In genomic region chr9:126859111-126859510, GRCh38 we compare ENCODE assay signal across 1 cellular context.
A peak's percentile ranks its signal among the peaks of the same experiment; 100 is the strongest.
TF ChIP-seq lines count a peak whose summit lies in the region.

No MANE protein-coding gene starts in this region.

TF ChIP-seq in K562, 482 proteins besides CTCF, POLR2A, EP300 and RAD21:
- TF ChIP-seq CBX3 (IDR thresholded peaks at IDR 0.05; ENCODE audit: borderline replicate concordance in 1 of 2, low read length in 2 of 2) (peak in 1 of 2 experiments; percentile 38; a peak in 1 of 3 replicates), ETV6 (IDR thresholded peaks at IDR 0.05; ENCODE audit: borderline replicate concordance in 1 of 2, low read depth in 2 of 2, low read length in 1 of 2) (no peak), ETV6 (CRISPR knock-in tag; IDR thresholded peaks at IDR 0.05; ENCODE audit: borderline replicate concordance) (no peak), HDGF (IDR thresholded peaks at IDR 0.05) (0 out of 2 replicates have a peak, but pooled peaks have one; percentile 41), KDM1A (IDR thresholded peaks at IDR 0.05) (peak; percentile 75 to 84), ZNF444 (CRISPR knock-in tag; IDR thresholded peaks at IDR 0.05) (no peak), RNF219 (CRISPR knock-in tag; IDR thresholded peaks at IDR 0.05) (no peak), AFF4 (CRISPR knock-in tag; IDR thresholded peaks at IDR 0.05) (no peak), ZMIZ1 (IDR thresholded peaks at IDR 0.05; ENCODE audit: low read depth in 2 of 2, low read length in 2 of 2) (no peak), MCM5 (IDR thresholded peaks at IDR 0.05; ENCODE audit: low read depth) (no peak), CBX5 (IDR thresholded peaks at IDR 0.05; ENCODE audit: borderline replicate concordance, low read depth) (no peak), TSC22D4 (tag; IDR thresholded peaks at IDR 0.05) (no peak), RCOR1 (IDR thresholded peaks at IDR 0.05; ENCODE audit: borderline replicate concordance in 1 of 2, low read depth in 2 of 2, low read length in 2 of 2) (peak; percentile 11 to 30; a peak in 1 of 4 replicates), KAT7 (CRISPR knock-in tag; IDR thresholded peaks at IDR 0.05; ENCODE audit: borderline replicate concordance) (no peak), HDAC2 (IDR thresholded peaks at IDR 0.05) (peak; percentile 63; the same call in 1 of the 2 replicates), CHD4 (IDR thresholded peaks at IDR 0.05; ENCODE audit: insufficient read depth, insufficient replicate concordance, low read depth, low read length, poor library complexity, severe bottlenecking) (peak; percentile 81), ZEB2 (IDR thresholded peaks at IDR 0.05) (no peak), ZNF197 (CRISPR knock-in tag; IDR thresholded peaks at IDR 0.05; ENCODE audit: low read depth) (no peak), NFIX (CRISPR knock-in tag; IDR thresholded peaks at IDR 0.05; ENCODE audit: low read depth) (no peak), LCOR (CRISPR knock-in tag; IDR thresholded peaks at IDR 0.05) (no peak), ZNF324 (CRISPR knock-in tag; IDR thresholded peaks at IDR 0.05) (no peak), RBM25 (IDR thresholded peaks at IDR 0.05; ENCODE audit: low read depth, low read length, severe bottlenecking) (peak; percentile 97), NCOA4 (IDR thresholded peaks at IDR 0.05; ENCODE audit: partially characterized antibody) (no peak), IFI16 (CRISPR knock-in tag; IDR thresholded peaks at IDR 0.05) (no peak), HOMEZ (CRISPR knock-in tag; IDR thresholded peaks at IDR 0.05) (no peak), PTBP1 (IDR thresholded peaks at IDR 0.05; ENCODE audit: low read depth, low read length) (0 out of 2 replicates have a peak, but pooled peaks have one; percentile 53), ZNF740 (CRISPR knock-in tag; IDR thresholded peaks at IDR 0.05) (no peak), ZNF740 (tag; IDR thresholded peaks at IDR 0.05) (no peak), U2AF2 (optimal IDR thresholded peaks at IDR 0.05; ENCODE audit: low read depth, low read length) (no peak), ZNF668 (CRISPR knock-in tag; IDR thresholded peaks at IDR 0.05) (no peak), SREBF2 (CRISPR knock-in tag; IDR thresholded peaks at IDR 0.05) (no peak), POLR2H (tag; IDR thresholded peaks at IDR 0.05; ENCODE audit: low read depth) (no peak), KLF16 (IDR thresholded peaks at IDR 0.05) (no peak), BCOR (IDR thresholded peaks at IDR 0.05) (peak; percentile 95), HDAC8 (tag; IDR thresholded peaks at IDR 0.05) (no peak), CHAMP1 (IDR thresholded peaks at IDR 0.05) (no peak), HMG20A (CRISPR knock-in tag; conservative IDR thresholded peaks at IDR 0.05) (no peak), KDM4B (IDR thresholded peaks at IDR 0.05; ENCODE audit: borderline replicate concordance in 2 of 2, low read depth in 1 of 2) (no peak), HIVEP1 (CRISPR knock-in tag; IDR thresholded peaks at IDR 0.05) (no peak), TGIF2 (CRISPR knock-in tag; IDR thresholded peaks at IDR 0.05) (no peak), YBX1 (IDR thresholded peaks at IDR 0.05) (no peak), SMARCA5 (IDR thresholded peaks at IDR 0.05) (peak; percentile 75), ZFP36 (IDR thresholded peaks at IDR 0.05; ENCODE audit: low read depth, low read length, partially characterized antibody) (peak; percentile 84), PHF20 (IDR thresholded peaks at IDR 0.05; ENCODE audit: partially characterized antibody) (peak; percentile 49), STAT5A (IDR thresholded peaks at IDR 0.05; ENCODE audit: borderline replicate concordance, low read length) (no peak), BCLAF1 (IDR thresholded peaks at IDR 0.05; ENCODE audit: borderline replicate concordance in 1 of 2, control insufficient read depth in 1 of 2, low read depth in 2 of 2, low read length in 1 of 2) (no peak), ETV5 (CRISPR knock-in tag; IDR thresholded peaks at IDR 0.05; ENCODE audit: low read depth) (no peak)
TF ChIP-seq in K562: peak in this region for 12.
